Comparison of ENCODE assay signal across 36 cellular contexts in the genomic region with DNA sequence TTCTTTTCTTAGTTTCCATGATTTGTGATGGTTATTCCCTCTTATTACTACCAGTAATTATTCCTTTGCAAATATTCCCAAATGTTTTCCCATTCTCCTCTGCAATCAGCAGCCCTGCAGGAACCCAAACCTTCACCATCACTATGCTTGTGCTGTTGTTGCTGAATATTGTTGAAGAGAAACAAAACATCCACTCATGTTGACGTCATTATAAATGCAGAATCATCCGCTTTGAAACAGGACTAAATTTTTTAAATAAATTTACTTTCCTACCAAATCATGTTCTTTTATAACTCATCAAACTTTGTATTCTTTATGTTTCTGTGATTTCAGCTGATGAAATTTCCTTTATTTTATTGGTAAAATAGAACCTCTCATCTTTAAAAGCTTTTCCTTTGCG.
"Had no signal": no experiment of that assay in that cellular context is flagged by ENCODE, and none has a peak within 500 bp of the region (broad histone marks: within the 10 kb centered on the region; RNA-seq: fewer than 3 reads in every experiment).

No MANE protein-coding gene starts in this region.

- ATAC-seq: activated CD4-positive, alpha-beta T cell treated with anti-CD3 and anti-CD28 coated beads for 36 hours; activated CD4-positive, CD25-positive, alpha-beta regulatory T cell treated with anti-CD3 and anti-CD28 coated beads, Interleukin-2, amount 50 U/mL, for 24 hours; activated CD8-positive, alpha-beta T cell treated with anti-CD3 and anti-CD28 coated beads for 36 hours; activated naive CD4-positive, alpha-beta T cell treated with anti-CD3 and anti-CD28 coated beads, Interleukin-2, amount 50 U/mL, for 72 hours; activated T-helper 17 cell treated with anti-CD3 and anti-CD28 coated beads, Interleukin-2, amount 50 U/mL, for 72 hours; body of pancreas; WTC11 had no signal

- H3K27ac Mint-ChIP-seq: activated CD4-positive, alpha-beta memory T cell treated with anti-CD3 and anti-CD28 coated beads for 36 hours; activated CD4-positive, alpha-beta T cell treated with anti-CD3 and anti-CD28 coated beads for 36 hours; activated CD8-positive, alpha-beta T cell treated with anti-CD3 and anti-CD28 coated beads for 36 hours; activated naive CD4-positive, alpha-beta T cell treated with anti-CD3 and anti-CD28 coated beads for 36 hours; activated naive CD4-positive, alpha-beta T cell treated with anti-CD3 and anti-CD28 coated beads, Interleukin-2, amount 50 U/mL, for 72 hours; activated naive CD8-positive, alpha-beta T cell treated with anti-CD3 and anti-CD28 coated beads for 36 hours; activated T-cell treated with anti-CD3 and anti-CD28 coated beads, Interleukin-2, amount 50 U/mL, for 24 hours; activated T-helper 1 cell treated with anti-CD3 and anti-CD28 coated beads, Interleukin-12 subunit alpha, Interleukin-12 subunit beta, Interleukin-2, Interleukin-4 antibody, amounts not matched to agents 30 ng/mL and 10 ng/mL and 1 ng/mL, durations not matched to agents 14 hours and 24 hours and 36 hours; activated T-helper 17 cell treated with anti-CD3 and anti-CD28 coated beads, Interleukin-2, amount 50 U/mL, for 72 hours; T-helper 1 cell treated with Interleukin-12 subunit alpha and Interleukin-12 subunit beta and Interleukin-4 antibody, amounts not matched to agents 30 μg/mL and 1 μg/mL, for 36 hours; T-helper 2 cell treated with Interferon-gamma antibody and Interleukin-4, amounts not matched to agents 5 μg/mL and 100 μg/mL, for 36 hours; WTC11 had no signal

- H3K4me1 ChIP-seq: adrenal gland, body of pancreas, breast epithelium had no signal

- H3K4me3 ChIP-seq: adrenal gland, body of pancreas, breast epithelium had no signal

- DNase-seq: activated CD4-positive, alpha-beta memory T cell treated with anti-CD3 and anti-CD28 coated beads for 36 hours; activated CD4-positive, alpha-beta T cell treated with anti-CD3 and anti-CD28 coated beads for 1 hour; activated CD4-positive, alpha-beta T cell treated with anti-CD3 and anti-CD28 coated beads for 36 hours; activated CD4-positive, alpha-beta T cell treated with anti-CD3 and anti-CD28 coated beads for 48 hours; activated CD4-positive, alpha-beta T cell treated with anti-CD3 and anti-CD28 coated beads, Interleukin-2, amount 50 U/mL, for 1 hour; activated CD4-positive, alpha-beta T cell treated with anti-CD3 and anti-CD28 coated beads, Interleukin-2, amount 50 U/mL, for 4 hours; activated CD4-positive, CD25-positive, alpha-beta regulatory T cell; activated CD8-positive, alpha-beta memory T cell treated with anti-CD3 and anti-CD28 coated beads, Interleukin-2, amount 50 U/mL, for 4 hours; activated CD8-positive, alpha-beta T cell treated with anti-CD3 and anti-CD28 coated beads for 36 hours; activated effector memory CD4-positive, alpha-beta T cell treated with anti-CD3 and anti-CD28 coated beads, Interleukin-2, amount 50 U/mL, for 16 hours; activated gamma-delta T cell treated with Interleukin-2 at 50 U/mL for 16 hours; activated naive CD4-positive, alpha-beta T cell; activated naive CD4-positive, alpha-beta T cell treated with anti-CD3 and anti-CD28 coated beads for 36 hours; activated naive CD4-positive, alpha-beta T cell treated with anti-CD3 and anti-CD28 coated beads, Interleukin-2, amount 50 U/mL, for 16 hours; activated naive CD8-positive, alpha-beta T cell treated with anti-CD3 and anti-CD28 coated beads for 36 hours; activated T-cell treated with anti-CD3 and anti-CD28 coated beads, Interleukin-2, amount 50 U/mL, for 24 hours; activated T-cell treated with anti-CD3 and anti-CD28 coated beads, Interleukin-2, amount 50 U/mL, for 48 hours; adrenal gland; amniotic stem cell; aorta; body of pancreas; brain microvascular endothelial cell; central memory CD4-positive, alpha-beta T cell; T-helper 1 cell; T-helper 2 cell; T-helper 9 cell; WERI-Rb-1 had no signal

- H3K27ac ChIP-seq: adrenal gland, body of pancreas, brain microvascular endothelial cell, breast epithelium, WERI-Rb-1 had no signal

- H3K27me3 Mint-ChIP-seq: activated CD4-positive, alpha-beta memory T cell treated with anti-CD3 and anti-CD28 coated beads for 36 hours; activated CD4-positive, alpha-beta T cell treated with anti-CD3 and anti-CD28 coated beads for 36 hours; activated CD8-positive, alpha-beta T cell treated with anti-CD3 and anti-CD28 coated beads for 36 hours; activated naive CD8-positive, alpha-beta T cell treated with anti-CD3 and anti-CD28 coated beads for 36 hours; activated T-cell treated with anti-CD3 and anti-CD28 coated beads, Interleukin-2, amount 50 U/mL, for 24 hours; activated T-helper 17 cell treated with anti-CD3 and anti-CD28 coated beads, Interleukin-2, amount 50 U/mL, for 72 hours had no signal

- FAIRE-seq: astrocyte had no signal

- H3K4me1 Mint-ChIP-seq: activated CD4-positive, alpha-beta T cell treated with anti-CD3 and anti-CD28 coated beads for 36 hours; activated naive CD8-positive, alpha-beta T cell treated with anti-CD3 and anti-CD28 coated beads for 36 hours; activated T-helper 17 cell treated with anti-CD3 and anti-CD28 coated beads, Interleukin-2, amount 50 U/mL, for 72 hours; WTC11 had no signal

- H3K27me3 ChIP-seq: adrenal gland, body of pancreas, brain microvascular endothelial cell, breast epithelium had no signal

- H3K4me3 Mint-ChIP-seq: activated CD4-positive, alpha-beta memory T cell treated with anti-CD3 and anti-CD28 coated beads for 36 hours; activated CD4-positive, alpha-beta T cell treated with anti-CD3 and anti-CD28 coated beads for 36 hours; activated CD8-positive, alpha-beta T cell treated with anti-CD3 and anti-CD28 coated beads for 36 hours; activated naive CD4-positive, alpha-beta T cell treated with anti-CD3 and anti-CD28 coated beads for 36 hours; activated naive CD8-positive, alpha-beta T cell treated with anti-CD3 and anti-CD28 coated beads for 36 hours; activated T-cell treated with anti-CD3 and anti-CD28 coated beads, Interleukin-2, amount 50 U/mL, for 24 hours; activated T-helper 1 cell treated with anti-CD3 and anti-CD28 coated beads, Interleukin-12 subunit alpha, Interleukin-12 subunit beta, Interleukin-2, Interleukin-4 antibody, amounts not matched to agents 30 ng/mL and 10 ng/mL and 1 ng/mL, durations not matched to agents 14 hours and 24 hours and 36 hours; activated T-helper 17 cell treated with anti-CD3 and anti-CD28 coated beads, Interleukin-2, amount 50 U/mL, for 72 hours; T-helper 1 cell treated with Interleukin-12 subunit alpha and Interleukin-12 subunit beta and Interleukin-4 antibody, amounts not matched to agents 30 μg/mL and 1 μg/mL, for 36 hours; T-helper 2 cell treated with Interferon-gamma antibody and Interleukin-4, amounts not matched to agents 5 μg/mL and 100 μg/mL, for 36 hours; WTC11 had no signal

- H3K36me3 Mint-ChIP-seq: activated CD4-positive, alpha-beta memory T cell treated with anti-CD3 and anti-CD28 coated beads for 36 hours; activated naive CD4-positive, alpha-beta T cell treated with anti-CD3 and anti-CD28 coated beads, Interleukin-2, amount 50 U/mL, for 72 hours; activated naive CD8-positive, alpha-beta T cell treated with anti-CD3 and anti-CD28 coated beads for 36 hours; WTC11 had no signal

- H3K9me3 Mint-ChIP-seq: activated CD8-positive, alpha-beta T cell treated with anti-CD3 and anti-CD28 coated beads for 36 hours; activated naive CD4-positive, alpha-beta T cell treated with anti-CD3 and anti-CD28 coated beads for 36 hours; activated T-cell treated with anti-CD3 and anti-CD28 coated beads, Interleukin-2, amount 50 U/mL, for 24 hours; activated T-helper 1 cell treated with anti-CD3 and anti-CD28 coated beads, Interleukin-12 subunit alpha, Interleukin-12 subunit beta, Interleukin-2, Interleukin-4 antibody, amounts not matched to agents 30 ng/mL and 10 ng/mL and 1 ng/mL, durations not matched to agents 14 hours and 24 hours and 36 hours; T-helper 1 cell treated with Interleukin-12 subunit alpha and Interleukin-12 subunit beta and Interleukin-4 antibody, amounts not matched to agents 30 μg/mL and 1 μg/mL, for 36 hours; T-helper 2 cell treated with Interferon-gamma antibody and Interleukin-4, amounts not matched to agents 5 μg/mL and 100 μg/mL, for 36 hours; WTC11 had no signal

- H3K36me3 ChIP-seq: adrenal gland, brain microvascular endothelial cell, breast epithelium, WERI-Rb-1 had no signal
